16 cellular contexts compared by ENCODE assay signal in the genomic region with DNA sequence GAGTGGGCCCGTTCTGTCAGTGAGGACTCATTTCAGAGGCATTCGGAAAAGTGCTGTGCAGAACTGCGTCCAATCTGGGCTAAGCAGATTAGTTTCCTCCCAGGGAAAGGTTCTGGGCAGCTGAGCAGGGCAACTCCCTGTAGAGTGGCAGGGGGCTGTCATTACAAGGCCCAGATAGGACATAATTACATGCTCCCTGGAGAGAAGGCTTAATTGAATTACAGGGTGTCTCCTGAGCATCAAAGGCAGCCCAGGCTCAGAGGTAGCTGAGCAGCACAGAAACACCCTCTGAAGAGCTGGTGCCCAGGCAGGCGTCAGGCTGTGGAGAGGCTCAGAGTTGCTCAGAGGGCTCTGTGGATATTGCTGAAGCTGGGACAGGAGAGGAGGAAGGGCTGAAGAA. TPM values are rescaled to one million over a fixed set of nuclear protein-coding genes. Genes with fewer than 3 reads are reported as not detected.
"Had no signal": no experiment of that assay in that cellular context is flagged by ENCODE, and none has a peak within 500 bp of the region (broad histone marks: within the 10 kb centered on the region; RNA-seq: fewer than 3 reads in every experiment).

No MANE protein-coding gene starts in this region.

- H3K4me1 ChIP-seq: ascending aorta, breast epithelium, gastroesophageal sphincter, heart right ventricle, pancreas, thyroid gland had no signal

- H3K9me3 Mint-ChIP-seq: activated T-helper 17 cell treated with anti-CD3 and anti-CD28 coated beads, Interleukin-2, amount 50 U/mL, for 72 hours; naive B cell; stimulated activated naive B cell treated with anti-CD40 and anti-IgM and Interleukin-4, amounts not matched to agents 10 μg/mL and 1 μg/mL and 100 μg/mL, for 72 hours had no signal

- H3K27ac Mint-ChIP-seq: activated T-helper 17 cell treated with anti-CD3 and anti-CD28 coated beads, Interleukin-2, amount 50 U/mL, for 72 hours; naive B cell; stimulated activated naive B cell treated with anti-CD40 and anti-IgM and Interleukin-4, amounts not matched to agents 10 μg/mL and 1 μg/mL and 100 μg/mL, for 72 hours had no signal

- H3K4me1 Mint-ChIP-seq: activated T-helper 17 cell treated with anti-CD3 and anti-CD28 coated beads, Interleukin-2, amount 50 U/mL, for 72 hours; naive B cell; stimulated activated naive B cell treated with anti-CD40 and anti-IgM and Interleukin-4, amounts not matched to agents 10 μg/mL and 1 μg/mL and 100 μg/mL, for 72 hours had no signal

- H3K27ac ChIP-seq: ascending aorta, breast epithelium, gastroesophageal sphincter, heart right ventricle, pancreas, thyroid gland had no signal

- H3K4me3 Mint-ChIP-seq: activated T-helper 17 cell treated with anti-CD3 and anti-CD28 coated beads, Interleukin-2, amount 50 U/mL, for 72 hours; naive B cell; stimulated activated naive B cell treated with anti-CD40 and anti-IgM and Interleukin-4, amounts not matched to agents 10 μg/mL and 1 μg/mL and 100 μg/mL, for 72 hours had no signal

- H3K27me3 ChIP-seq: ascending aorta, gastroesophageal sphincter, pancreas, thyroid gland had no signal

- H3K36me3 ChIP-seq: ascending aorta, breast epithelium, gastroesophageal sphincter, heart right ventricle, pancreas, thyroid gland had no signal

- ATAC-seq: activated T-helper 17 cell treated with anti-CD3 and anti-CD28 coated beads, Interleukin-2, amount 50 U/mL, for 72 hours; gastroesophageal sphincter; heart right ventricle; left colon; pancreas; stimulated activated naive B cell treated with anti-CD40 and anti-IgM and Interleukin-4, amounts not matched to agents 10 μg/mL and 1 μg/mL and 100 μg/mL, for 72 hours had no signal

- H3K36me3 Mint-ChIP-seq: naive B cell; stimulated activated naive B cell treated with anti-CD40 and anti-IgM and Interleukin-4, amounts not matched to agents 10 μg/mL and 1 μg/mL and 100 μg/mL, for 72 hours had no signal

- H3K4me3 ChIP-seq: ascending aorta, breast epithelium, gastroesophageal sphincter, heart right ventricle, pancreas, thyroid gland had no signal

- DNase-seq: activated CD4-positive, alpha-beta T cell treated with anti-CD3 and anti-CD28 coated beads, Interleukin-2, amount 50 U/mL, for 48 hours; activated CD4-positive, CD25-positive, alpha-beta regulatory T cell treated with anti-CD3 and anti-CD28 coated beads, Interleukin-2, amount 50 U/mL, for 72 hours; activated naive CD4-positive, alpha-beta T cell treated with Interleukin-2 at 50 U/mL for 16 hours; dermis blood vessel endothelial cell; erythroblast; heart right ventricle; left colon; naive B cell; pancreas; stimulated activated naive B cell treated with anti-CD40 and anti-IgM and Interleukin-4, amounts not matched to agents 10 μg/mL and 1 μg/mL and 100 μg/mL, for 72 hours; T1000; thyroid gland had no signal

RNA-seq across cellular contexts. Expression of a gene that starts 36.0 kb away (rescaled TPM):
- total RNA-seq: ascending aorta had no signal
